1 cellular context compared by ENCODE assay signal in the genomic region with DNA sequence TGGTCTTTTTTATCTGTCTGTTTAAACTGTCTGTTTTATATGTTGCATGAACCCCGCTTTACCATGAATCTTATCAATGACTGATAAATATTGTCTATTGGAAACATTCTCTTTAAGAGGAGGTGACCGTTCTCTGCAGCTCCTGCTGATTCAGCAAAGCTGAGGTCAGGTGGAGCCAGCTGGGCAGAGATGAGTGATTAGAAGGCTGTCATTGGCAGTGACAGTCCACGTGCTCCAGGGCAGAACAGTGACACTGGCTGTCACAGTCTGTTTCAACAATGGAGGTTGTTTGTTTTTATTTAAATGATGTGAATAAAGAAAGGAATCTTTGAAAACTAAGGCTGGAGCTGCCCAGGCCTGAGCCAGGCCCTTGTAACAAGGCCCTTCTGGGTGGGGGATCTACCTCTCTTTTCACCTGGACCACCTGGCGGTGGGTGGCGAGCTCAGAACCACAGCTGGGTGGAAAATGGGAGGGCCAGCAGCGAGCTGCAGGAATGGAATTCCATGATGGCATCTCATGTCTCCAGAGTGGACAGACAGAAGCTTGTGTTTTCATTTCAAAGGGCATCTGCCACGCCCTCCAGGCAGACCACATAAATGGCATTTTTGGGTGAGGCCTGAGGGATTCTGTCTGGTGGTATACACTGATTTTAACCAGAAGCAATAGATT.
TF ChIP-seq lines count a peak whose summit lies in the region.

No MANE protein-coding gene starts in this region.

TF ChIP-seq in HepG2, 621 proteins besides CTCF, POLR2A, EP300 and RAD21 (continued from another document):
- TF ChIP-seq, protein P1, sequence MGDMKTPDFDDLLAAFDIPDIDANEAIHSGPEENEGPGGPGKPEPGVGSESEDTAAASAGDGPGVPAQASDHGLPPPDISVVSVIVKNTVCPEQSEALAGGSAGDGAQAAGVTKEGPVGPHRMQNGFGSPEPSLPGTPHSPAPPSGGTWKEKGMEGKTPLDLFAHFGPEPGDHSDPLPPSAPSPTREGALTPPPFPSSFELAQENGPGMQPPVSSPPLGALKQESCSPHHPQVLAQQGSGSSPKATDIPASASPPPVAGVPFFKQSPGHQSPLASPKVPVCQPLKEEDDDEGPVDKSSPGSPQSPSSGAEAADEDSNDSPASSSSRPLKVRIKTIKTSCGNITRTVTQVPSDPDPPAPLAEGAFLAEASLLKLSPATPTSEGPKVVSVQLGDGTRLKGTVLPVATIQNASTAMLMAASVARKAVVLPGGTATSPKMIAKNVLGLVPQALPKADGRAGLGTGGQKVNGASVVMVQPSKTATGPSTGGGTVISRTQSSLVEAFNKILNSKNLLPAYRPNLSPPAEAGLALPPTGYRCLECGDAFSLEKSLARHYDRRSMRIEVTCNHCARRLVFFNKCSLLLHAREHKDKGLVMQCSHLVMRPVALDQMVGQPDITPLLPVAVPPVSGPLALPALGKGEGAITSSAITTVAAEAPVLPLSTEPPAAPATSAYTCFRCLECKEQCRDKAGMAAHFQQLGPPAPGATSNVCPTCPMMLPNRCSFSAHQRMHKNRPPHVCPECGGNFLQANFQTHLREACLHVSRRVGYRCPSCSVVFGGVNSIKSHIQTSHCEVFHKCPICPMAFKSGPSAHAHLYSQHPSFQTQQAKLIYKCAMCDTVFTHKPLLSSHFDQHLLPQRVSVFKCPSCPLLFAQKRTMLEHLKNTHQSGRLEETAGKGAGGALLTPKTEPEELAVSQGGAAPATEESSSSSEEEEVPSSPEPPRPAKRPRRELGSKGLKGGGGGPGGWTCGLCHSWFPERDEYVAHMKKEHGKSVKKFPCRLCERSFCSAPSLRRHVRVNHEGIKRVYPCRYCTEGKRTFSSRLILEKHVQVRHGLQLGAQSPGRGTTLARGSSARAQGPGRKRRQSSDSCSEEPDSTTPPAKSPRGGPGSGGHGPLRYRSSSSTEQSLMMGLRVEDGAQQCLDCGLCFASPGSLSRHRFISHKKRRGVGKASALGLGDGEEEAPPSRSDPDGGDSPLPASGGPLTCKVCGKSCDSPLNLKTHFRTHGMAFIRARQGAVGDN (CRISPR knock-in tag; IDR thresholded peaks at IDR 0.05), result peak; percentile 59
- TF ChIP-seq, protein P2, sequence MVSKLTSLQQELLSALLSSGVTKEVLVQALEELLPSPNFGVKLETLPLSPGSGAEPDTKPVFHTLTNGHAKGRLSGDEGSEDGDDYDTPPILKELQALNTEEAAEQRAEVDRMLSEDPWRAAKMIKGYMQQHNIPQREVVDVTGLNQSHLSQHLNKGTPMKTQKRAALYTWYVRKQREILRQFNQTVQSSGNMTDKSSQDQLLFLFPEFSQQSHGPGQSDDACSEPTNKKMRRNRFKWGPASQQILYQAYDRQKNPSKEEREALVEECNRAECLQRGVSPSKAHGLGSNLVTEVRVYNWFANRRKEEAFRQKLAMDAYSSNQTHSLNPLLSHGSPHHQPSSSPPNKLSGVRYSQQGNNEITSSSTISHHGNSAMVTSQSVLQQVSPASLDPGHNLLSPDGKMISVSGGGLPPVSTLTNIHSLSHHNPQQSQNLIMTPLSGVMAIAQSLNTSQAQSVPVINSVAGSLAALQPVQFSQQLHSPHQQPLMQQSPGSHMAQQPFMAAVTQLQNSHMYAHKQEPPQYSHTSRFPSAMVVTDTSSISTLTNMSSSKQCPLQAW (CRISPR knock-in tag; IDR thresholded peaks at IDR 0.05), result peak; percentile 55; the same call in 1 of the 2 replicates
- TF ChIP-seq, protein P3, sequence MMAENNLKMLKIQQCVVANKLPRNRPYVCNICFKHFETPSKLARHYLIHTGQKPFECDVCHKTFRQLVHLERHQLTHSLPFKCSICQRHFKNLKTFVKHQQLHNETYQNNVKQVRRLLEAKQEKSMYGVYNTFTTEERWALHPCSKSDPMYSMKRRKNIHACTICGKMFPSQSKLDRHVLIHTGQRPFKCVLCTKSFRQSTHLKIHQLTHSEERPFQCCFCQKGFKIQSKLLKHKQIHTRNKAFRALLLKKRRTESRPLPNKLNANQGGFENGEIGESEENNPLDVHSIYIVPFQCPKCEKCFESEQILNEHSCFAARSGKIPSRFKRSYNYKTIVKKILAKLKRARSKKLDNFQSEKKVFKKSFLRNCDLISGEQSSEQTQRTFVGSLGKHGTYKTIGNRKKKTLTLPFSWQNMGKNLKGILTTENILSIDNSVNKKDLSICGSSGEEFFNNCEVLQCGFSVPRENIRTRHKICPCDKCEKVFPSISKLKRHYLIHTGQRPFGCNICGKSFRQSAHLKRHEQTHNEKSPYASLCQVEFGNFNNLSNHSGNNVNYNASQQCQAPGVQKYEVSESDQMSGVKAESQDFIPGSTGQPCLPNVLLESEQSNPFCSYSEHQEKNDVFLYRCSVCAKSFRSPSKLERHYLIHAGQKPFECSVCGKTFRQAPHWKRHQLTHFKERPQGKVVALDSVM (CRISPR knock-in tag; IDR thresholded peaks at IDR 0.05), result no peak
- TF ChIP-seq ARNT2 (CRISPR knock-in tag; IDR thresholded peaks at IDR 0.05; ENCODE audit: low read depth) (0 out of 2 replicates have a peak, but pooled peaks have one; percentile 41), ZNF577 (CRISPR knock-in tag; IDR thresholded peaks at IDR 0.05; ENCODE audit: borderline replicate concordance, low read depth) (0 out of 2 replicates have a peak, but pooled peaks have one; percentile 23), ZNF720 (CRISPR knock-in tag; IDR thresholded peaks at IDR 0.05) (no peak), ATF7 (IDR thresholded peaks at IDR 0.05) (no peak), ATF7 (CRISPR knock-in tag; IDR thresholded peaks at IDR 0.05) (no peak), NFIB (CRISPR knock-in tag; IDR thresholded peaks at IDR 0.05; ENCODE audit: borderline replicate concordance) (no peak), SOX6 (IDR thresholded peaks at IDR 0.05) (no peak), SOX6 (CRISPR knock-in tag; IDR thresholded peaks at IDR 0.05) (0 out of 2 replicates have a peak, but pooled peaks have one; percentile 32), ZNF460 (CRISPR knock-in tag; IDR thresholded peaks at IDR 0.05; ENCODE audit: borderline replicate concordance) (no peak), HNF4G (IDR thresholded peaks at IDR 0.05; ENCODE audit: borderline replicate concordance, low read depth, low read length) (0 out of 2 replicates have a peak, but pooled peaks have one; percentile 7), HNF4G (CRISPR knock-in tag; IDR thresholded peaks at IDR 0.05; ENCODE audit: borderline replicate concordance, low read depth) (no peak), ATF1 (CRISPR knock-in tag; IDR thresholded peaks at IDR 0.05) (no peak), CREM (IDR thresholded peaks at IDR 0.05) (0 out of 2 replicates have a peak, but pooled peaks have one; percentile 21), CREM (CRISPR knock-in tag; IDR thresholded peaks at IDR 0.05) (no peak), TGIF2 (CRISPR knock-in tag; IDR thresholded peaks at IDR 0.05) (peak; percentile 85), ZFP90 (CRISPR knock-in tag; IDR thresholded peaks at IDR 0.05; ENCODE audit: borderline replicate concordance) (0 out of 2 replicates have a peak, but pooled peaks have one; percentile 41), HOXA9 (CRISPR knock-in tag; IDR thresholded peaks at IDR 0.05; ENCODE audit: borderline replicate concordance) (no peak), SAP130 (CRISPR knock-in tag; IDR thresholded peaks at IDR 0.05; ENCODE audit: low read depth) (peak; percentile 83), MTF2 (CRISPR knock-in tag; IDR thresholded peaks at IDR 0.05; ENCODE audit: borderline replicate concordance) (no peak)
- TF ChIP-seq, protein P4, sequence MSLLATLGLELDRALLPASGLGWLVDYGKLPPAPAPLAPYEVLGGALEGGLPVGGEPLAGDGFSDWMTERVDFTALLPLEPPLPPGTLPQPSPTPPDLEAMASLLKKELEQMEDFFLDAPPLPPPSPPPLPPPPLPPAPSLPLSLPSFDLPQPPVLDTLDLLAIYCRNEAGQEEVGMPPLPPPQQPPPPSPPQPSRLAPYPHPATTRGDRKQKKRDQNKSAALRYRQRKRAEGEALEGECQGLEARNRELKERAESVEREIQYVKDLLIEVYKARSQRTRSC (CRISPR knock-in tag; IDR thresholded peaks at IDR 0.05; ENCODE audit: low read depth), result no peak
- TF ChIP-seq, protein P5, sequence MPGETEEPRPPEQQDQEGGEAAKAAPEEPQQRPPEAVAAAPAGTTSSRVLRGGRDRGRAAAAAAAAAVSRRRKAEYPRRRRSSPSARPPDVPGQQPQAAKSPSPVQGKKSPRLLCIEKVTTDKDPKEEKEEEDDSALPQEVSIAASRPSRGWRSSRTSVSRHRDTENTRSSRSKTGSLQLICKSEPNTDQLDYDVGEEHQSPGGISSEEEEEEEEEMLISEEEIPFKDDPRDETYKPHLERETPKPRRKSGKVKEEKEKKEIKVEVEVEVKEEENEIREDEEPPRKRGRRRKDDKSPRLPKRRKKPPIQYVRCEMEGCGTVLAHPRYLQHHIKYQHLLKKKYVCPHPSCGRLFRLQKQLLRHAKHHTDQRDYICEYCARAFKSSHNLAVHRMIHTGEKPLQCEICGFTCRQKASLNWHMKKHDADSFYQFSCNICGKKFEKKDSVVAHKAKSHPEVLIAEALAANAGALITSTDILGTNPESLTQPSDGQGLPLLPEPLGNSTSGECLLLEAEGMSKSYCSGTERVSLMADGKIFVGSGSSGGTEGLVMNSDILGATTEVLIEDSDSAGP (CRISPR knock-in tag; IDR thresholded peaks at IDR 0.05; ENCODE audit: borderline replicate concordance), result no peak
- TF ChIP-seq, protein P6, sequence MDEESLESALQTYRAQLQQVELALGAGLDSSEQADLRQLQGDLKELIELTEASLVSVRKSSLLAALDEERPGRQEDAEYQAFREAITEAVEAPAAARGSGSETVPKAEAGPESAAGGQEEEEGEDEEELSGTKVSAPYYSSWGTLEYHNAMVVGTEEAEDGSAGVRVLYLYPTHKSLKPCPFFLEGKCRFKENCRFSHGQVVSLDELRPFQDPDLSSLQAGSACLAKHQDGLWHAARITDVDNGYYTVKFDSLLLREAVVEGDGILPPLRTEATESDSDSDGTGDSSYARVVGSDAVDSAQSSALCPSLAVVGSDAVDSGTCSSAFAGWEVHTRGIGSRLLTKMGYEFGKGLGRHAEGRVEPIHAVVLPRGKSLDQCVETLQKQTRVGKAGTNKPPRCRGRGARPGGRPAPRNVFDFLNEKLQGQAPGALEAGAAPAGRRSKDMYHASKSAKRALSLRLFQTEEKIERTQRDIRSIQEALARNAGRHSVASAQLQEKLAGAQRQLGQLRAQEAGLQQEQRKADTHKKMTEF (CRISPR knock-in tag; IDR thresholded peaks at IDR 0.05), result 0 out of 2 replicates have a peak, but pooled peaks have one; percentile 17
- TF ChIP-seq, protein P7, sequence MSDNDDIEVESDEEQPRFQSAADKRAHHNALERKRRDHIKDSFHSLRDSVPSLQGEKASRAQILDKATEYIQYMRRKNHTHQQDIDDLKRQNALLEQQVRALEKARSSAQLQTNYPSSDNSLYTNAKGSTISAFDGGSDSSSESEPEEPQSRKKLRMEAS (IDR thresholded peaks at IDR 0.05), result 0 out of 2 replicates have a peak, but pooled peaks have one; percentile 37
TF ChIP-seq in HepG2: peak in this region for 28.
